ENCODE assay signal across 19 cellular contexts in genomic region chr7:26937956-26938623, GRCh38.
A peak's percentile ranks its signal among the peaks of the same experiment; 100 is the strongest.
DNase-seq lines count a peak whose midpoint lies in the region; ATAC-seq, FAIRE-seq and TF ChIP-seq lines count a peak whose summit lies in the region.
"Had no signal": no experiment of that assay in that cellular context is flagged by ENCODE, and none has a peak within 500 bp of the region (broad histone marks: within the 10 kb centered on the region; RNA-seq: fewer than 3 reads in every experiment).

No MANE protein-coding gene starts in this region.

- H3K4me2 ChIP-seq in mesenchymal stem cell (ENCODE audit: low read length, poor library complexity, severe bottlenecking), result no peak overlapping the region

- intact Hi-C loops in heart right ventricle (cut with DNase I) (no loop called here), aorta (cut with DNase I) (no loop called here)

- H3K4me3 ChIP-seq in mesenchymal stem cell (ENCODE audit: insufficient read depth in 1 of 2, low read depth in 1 of 2, low read length in 2 of 2), result no peak overlapping the region
- H3K4me3 ChIP-seq in heart right ventricle, result no peak overlapping the region
- no peak overlapping the region for H3K4me3 ChIP-seq in aorta (ENCODE audit: low read length in 2 of 2)
- H3K4me3 ChIP-seq: breast epithelium, left ventricle myocardium inferior, ovary had no signal

- H3K4ac ChIP-seq in mesenchymal stem cell (ENCODE audit: low read depth in 1 of 2, low read length in 2 of 2), result no peak overlapping the region

- H2AK5ac ChIP-seq in mesenchymal stem cell (ENCODE audit: low read length, severe bottlenecking), result no peak overlapping the region

- H2BK5ac ChIP-seq in mesenchymal stem cell (ENCODE audit: low read depth, low read length, poor library complexity, severe bottlenecking), result no peak overlapping the region

- no peak overlapping the region for H2BK15ac ChIP-seq in mesenchymal stem cell (ENCODE audit: low read depth, poor library complexity, severe bottlenecking)

- H3K18ac ChIP-seq in mesenchymal stem cell (ENCODE audit: low read depth in 1 of 2, low read length in 2 of 2), result no peak overlapping the region

- no CpG with 5 or more reads among the region's 1 CpG for WGBS in mesenchymal stem cell
- WGBS in heart right ventricle, 2 donors, result 83 to 97% methylated on average over 1 of the region's 1 CpG
- WGBS in aorta, 2 donors, result 48 to 51% methylated on average over 1 of the region's 1 CpG

- no peak overlapping the region for H3K23ac ChIP-seq in mesenchymal stem cell (ENCODE audit: low read length in 2 of 2)

- ATAC-seq in HG03045 (IDR thresholded peaks at IDR 0.05; ENCODE audit: unreplicated experiment) (peak; percentile 49), heart right ventricle (no peak), aorta (ENCODE audit: low FRiP score) (no peak)
- ATAC-seq: activated CD8-positive, alpha-beta T cell treated with anti-CD3 and anti-CD28 coated beads for 36 hours; Right ventricle myocardium inferior; T-cell had no signal

- peak overlapping the region; percentile 49 for H3K27ac ChIP-seq in mesenchymal stem cell (ENCODE audit: low read length, poor library complexity, severe bottlenecking)
- no peak overlapping the region for H3K27ac ChIP-seq in heart right ventricle
- no peak overlapping the region for H3K27ac ChIP-seq in aorta (ENCODE audit: low read depth in 1 of 2, low read length in 2 of 2)
- H3K27ac ChIP-seq: breast epithelium, left ventricle myocardium inferior, ovary, WERI-Rb-1 had no signal

- H3K79me1 ChIP-seq in mesenchymal stem cell (replicated peaks; ENCODE audit: low read length, poor library complexity, severe bottlenecking), result no peaks in the 10 kb centered on the region

- H4K91ac ChIP-seq in mesenchymal stem cell (ENCODE audit: low read length), result no peak overlapping the region

- no peak overlapping the region for H2BK12ac ChIP-seq in mesenchymal stem cell (ENCODE audit: low read length in 2 of 2)

- H3K9me3 ChIP-seq in mesenchymal stem cell (ENCODE audit: control insufficient read depth, low read length) (no peaks in the 10 kb centered on the region), heart right ventricle (peaks cover 0 to 5% (median 0%) of the 10 kb centered on the region in 11 donors), aorta (ENCODE audit: control insufficient read depth, low read length) (no peaks in the 10 kb centered on the region)
- H3K9me3 ChIP-seq: breast epithelium, ovary had no signal

- DNase-seq in GM18507 (ENCODE audit: extremely low spot score, insufficient read length, low read depth), result peak; percentile 1
- DNase-seq in SW480 (ENCODE audit: low spot score), result peak; percentile 18
- DNase-seq in mesenchymal stem cell, result no peak
- no peak for DNase-seq in GF-D8 (lab: John Stamatoyannopoulos, UW)
- DNase-seq in heart right ventricle, result no peak
- DNase-seq in aorta, result no peak
- DNase-seq in HPDE6-E6E7 (ENCODE audit: extremely low spot score), result no peak
- DNase-seq: activated CD8-positive, alpha-beta T cell treated with anti-CD3 and anti-CD28 coated beads for 36 hours; activated naive CD8-positive, alpha-beta T cell treated with anti-CD3 and anti-CD28 coated beads, Interleukin-2, amount 10 ng/mL, durations not matched to agents 7 days and 5 days; activated T-cell treated with anti-CD3 and anti-CD28 coated beads, Interleukin-2, amount 50 U/mL, for 48 hours; KG1; left ventricle myocardium inferior; NCI-H82; ovary; T-cell; WERI-Rb-1 had no signal

- no peak overlapping the region for H4K8ac ChIP-seq in mesenchymal stem cell (ENCODE audit: low read length)

- no peak overlapping the region for H3K9ac ChIP-seq in mesenchymal stem cell (ENCODE audit: low read length)

- H3K4me1 ChIP-seq in mesenchymal stem cell (ENCODE audit: control insufficient read depth, insufficient read depth, low read depth, low read length), result no peaks in the 10 kb centered on the region
- H3K4me1 ChIP-seq in heart right ventricle, result no peaks in the 10 kb centered on the region
- no peaks in the 10 kb centered on the region for H3K4me1 ChIP-seq in aorta (ENCODE audit: control insufficient read depth in 1 of 2, insufficient read depth in 2 of 2, low read length in 2 of 2)
- H3K4me1 ChIP-seq: breast epithelium, left ventricle myocardium inferior had no signal

- no peak overlapping the region for H3K14ac ChIP-seq in mesenchymal stem cell (ENCODE audit: low read length in 2 of 2)

- no peak overlapping the region for H2AFZ ChIP-seq in mesenchymal stem cell (ENCODE audit: low read depth, low read length)

- no peaks in the 10 kb centered on the region for H3K27me3 ChIP-seq in mesenchymal stem cell (ENCODE audit: control insufficient read depth in 1 of 2, insufficient read depth in 1 of 2, low read length in 2 of 2)
- peaks cover 0 to 20% (median 0%) of the 10 kb centered on the region in 7 donors for H3K27me3 ChIP-seq in heart right ventricle
- no peaks in the 10 kb centered on the region for H3K27me3 ChIP-seq in aorta (ENCODE audit: control insufficient read depth in 1 of 2, insufficient read depth in 2 of 2, low read length in 1 of 2)
- H3K27me3 ChIP-seq: breast epithelium, ovary had no signal

- TF ChIP-seq CTCF in heart right ventricle (IDR thresholded peaks at IDR 0.05), result no peak

- peak; percentile 81 for FAIRE-seq in GM18507 (lab: Jason Lieb, UNC)

- H3K36me3 ChIP-seq in mesenchymal stem cell (ENCODE audit: control insufficient read depth in 1 of 2, insufficient read depth in 2 of 2, low read depth in 1 of 2, low read length in 2 of 2), result no peaks in the 10 kb centered on the region
- H3K36me3 ChIP-seq in heart right ventricle, result no peaks in the 10 kb centered on the region
- no peaks in the 10 kb centered on the region for H3K36me3 ChIP-seq in aorta (ENCODE audit: control insufficient read depth in 1 of 2, insufficient read depth in 2 of 2, low read length in 1 of 2)
- H3K36me3 ChIP-seq: breast epithelium, left ventricle myocardium inferior, ovary, WERI-Rb-1 had no signal

- H2BK120ac ChIP-seq in mesenchymal stem cell (ENCODE audit: low read depth, low read length), result no peak overlapping the region

Comparison
In these comparisons a context has a peak if more than half of its experiments do, and no peak if none do; other contexts are left out.
1. DNase-seq: peak in GM18507 (single experiment) and SW480 (single experiment); none in mesenchymal stem cell (single experiment), GF-D8 (single experiment), heart right ventricle (0 of 2), aorta (0 of 2) and HPDE6-E6E7 (single experiment).